31 cellular contexts compared by ENCODE assay signal in genomic region chr18:5031216-5031615, GRCh38.
"Had no signal": no experiment of that assay in that cellular context is flagged by ENCODE, and none has a peak within 500 bp of the region (broad histone marks: within the 10 kb centered on the region; RNA-seq: fewer than 3 reads in every experiment).

No MANE protein-coding gene starts in this region.

- H3K4me3 ChIP-seq: adrenal gland, ascending aorta, body of pancreas, breast epithelium, cardiac muscle cell had no signal

- H3K27ac ChIP-seq: adrenal gland, ascending aorta, body of pancreas, brain microvascular endothelial cell, breast epithelium, cardiac muscle cell had no signal

- H3K36me3 ChIP-seq: adrenal gland, ascending aorta, brain microvascular endothelial cell, breast epithelium, cardiac muscle cell had no signal

- H3K4me1 ChIP-seq: adrenal gland, ascending aorta, body of pancreas, breast epithelium had no signal

- FAIRE-seq: astrocyte, bronchial epithelial cell had no signal

- ATAC-seq: activated naive CD4-positive, alpha-beta T cell treated with anti-CD3 and anti-CD28 coated beads, Interleukin-2, amount 50 U/mL, for 72 hours; activated naive CD8-positive, alpha-beta T cell treated with anti-CD3 and anti-CD28 coated beads, Interleukin-2, amount 50 U/mL, for 24 hours; activated T-cell treated with anti-CD3 and anti-CD28 coated beads, Interleukin-2, amount 50 U/mL, for 4 hours; activated T-cell treated with anti-CD3 and anti-CD28 coated beads, Interleukin-2, amount 50 U/mL, for 72 hours; activated T-helper 17 cell treated with anti-CD3 and anti-CD28 coated beads, Interleukin-2, amount 50 U/mL, for 72 hours; body of pancreas had no signal

- DNase-seq: activated effector memory CD4-positive, alpha-beta T cell treated with anti-CD3 and anti-CD28 coated beads, Interleukin-2, amount 50 U/mL, for 16 hours; activated effector memory CD4-positive, alpha-beta T cell treated with Interleukin-2 at 50 U/mL for 16 hours; activated gamma-delta T cell; activated gamma-delta T cell treated with Interleukin-2 at 50 U/mL for 16 hours; activated naive CD4-positive, alpha-beta T cell; activated naive CD4-positive, alpha-beta T cell treated with anti-CD3 and anti-CD28 coated beads for 36 hours; activated naive CD4-positive, alpha-beta T cell treated with anti-CD3 and anti-CD28 coated beads, Interleukin-2, amount 10 ng/mL, durations not matched to agents 7 days and 5 days; activated naive CD4-positive, alpha-beta T cell treated with anti-CD3 and anti-CD28 coated beads, Interleukin-2, amount 50 U/mL, for 16 hours; activated naive CD4-positive, alpha-beta T cell treated with Interleukin-2 at 50 U/mL for 16 hours; activated naive CD8-positive, alpha-beta T cell treated with anti-CD3 and anti-CD28 coated beads for 36 hours; activated naive CD8-positive, alpha-beta T cell treated with anti-CD3 and anti-CD28 coated beads, Interleukin-2, amount 10 ng/mL, durations not matched to agents 7 days and 5 days; activated naive CD8-positive, alpha-beta T cell treated with anti-CD3 and anti-CD28 coated beads, Interleukin-2, amount 50 U/mL, for 24 hours; activated T-cell treated with anti-CD3 and anti-CD28 coated beads, Interleukin-2, amount 50 U/mL, for 4 hours; activated T-cell treated with anti-CD3 and anti-CD28 coated beads, Interleukin-2, amount 50 U/mL, for 48 hours; activated T-cell treated with anti-CD3 and anti-CD28 coated beads, Interleukin-2, amount 50 U/mL, for 72 hours; adrenal gland; amniotic stem cell; amygdala; anterior cingulate cortex; aorta; body of pancreas; brain microvascular endothelial cell; central memory CD4-positive, alpha-beta T cell; cerebellar nuclear complex had no signal

- H3K9me3 ChIP-seq: adrenal gland, ascending aorta, body of pancreas had no signal

- H3K27me3 ChIP-seq: adrenal gland, ascending aorta, body of pancreas, brain microvascular endothelial cell, breast epithelium, cardiac muscle cell had no signal
